ENCODE assay signal across 14 cellular contexts in the genomic region with DNA sequence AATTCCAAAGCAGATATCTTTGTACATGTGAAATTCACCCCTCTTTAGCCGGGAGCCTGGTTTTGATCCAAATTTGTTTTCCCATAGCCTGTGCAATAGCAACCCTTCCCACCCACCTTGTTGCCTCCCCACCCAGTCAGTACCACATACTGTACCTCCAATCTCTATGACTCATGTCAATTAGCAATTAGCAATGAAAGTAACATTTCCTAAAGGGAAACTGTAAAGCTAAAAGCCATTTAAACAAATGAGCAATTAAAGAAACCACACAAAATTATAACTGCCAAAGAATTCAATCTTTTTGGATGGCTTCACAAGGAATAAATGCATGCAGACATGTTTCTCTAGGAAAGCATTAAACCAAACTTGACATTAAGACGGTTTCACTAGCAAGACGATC.
DNase-seq lines count a peak whose midpoint lies in the region; ATAC-seq and TF ChIP-seq lines count a peak whose summit lies in the region.
"Had no signal": no experiment of that assay in that cellular context is flagged by ENCODE, and none has a peak within 500 bp of the region (broad histone marks: within the 10 kb centered on the region; RNA-seq: fewer than 3 reads in every experiment).

No MANE protein-coding gene starts in this region.

- WGBS in tibial nerve, 2 donors: 42 to 58% methylated on average over 3 of the region's 3 CpGs

- TF ChIP-seq POLR2A in tibial nerve (IDR thresholded peaks at IDR 0.05): no peak

- TF ChIP-seq CTCF in tibial nerve (IDR thresholded peaks at IDR 0.05): no peak

- H3K4me3 ChIP-seq in effector memory CD4-positive, alpha-beta T cell (ENCODE audit: insufficient read depth, low read depth, low read length, poor library complexity, severe bottlenecking): no peak overlapping the region
- no peak overlapping the region for H3K4me3 ChIP-seq in tibial nerve
- H3K4me3 ChIP-seq: gastroesophageal sphincter, SJSA1 had no signal

- peaks cover 18% of the 10 kb centered on the region for H3K4me1 ChIP-seq in effector memory CD4-positive, alpha-beta T cell (ENCODE audit: control insufficient read depth, insufficient read depth, low read length, poor library complexity, severe bottlenecking)
- peaks cover 0 to 37% (median 6%) of the 10 kb centered on the region in 4 donors for H3K4me1 ChIP-seq in tibial nerve
- H3K4me1 ChIP-seq: gastroesophageal sphincter had no signal

- DNase-seq in activated T-cell treated with anti-CD3 and anti-CD28 coated beads, Interleukin-2, amount 50 U/mL, for 4 hours: no peak
- DNase-seq in activated T-cell treated with anti-CD3 and anti-CD28 coated beads for 4 hours (no peak), tibial nerve (ENCODE audit: low spot score in 2 of 2) (no peak), cerebellar nuclear complex (lab: John Stamatoyannopoulos, UW) (no peak), germinal center (ENCODE audit: low spot score) (no peak)
- DNase-seq in effector memory CD4-positive, alpha-beta T cell: no peak
- DNase-seq: DMS 273 treated with DMSO at 0.1 percent for 48 hours, H7, NCI-H1048, NCI-H2171 treated with DMSO at 0.1 percent for 48 hours had no signal

- no peak for TF ChIP-seq EP300 in tibial nerve (IDR thresholded peaks at IDR 0.05)

- H3K27me3 Mint-ChIP-seq in activated T-cell treated with anti-CD3 and anti-CD28 coated beads, Interleukin-2, amount 50 U/mL, for 4 hours (ENCODE audit: low read depth): no peaks in the 10 kb centered on the region
- no peaks in the 10 kb centered on the region for H3K27me3 Mint-ChIP-seq in T-helper 1 cell treated with Interleukin-12 subunit alpha and Interleukin-12 subunit beta and Interleukin-4 antibody, amounts not matched to agents 30 μg/mL and 1 μg/mL, for 36 hours (ENCODE audit: low read depth)

- peaks cover 13% of the 10 kb centered on the region for H3K36me3 ChIP-seq in effector memory CD4-positive, alpha-beta T cell (ENCODE audit: control insufficient read depth, insufficient read depth, low read length)
- H3K36me3 ChIP-seq in tibial nerve: no peaks in the 10 kb centered on the region
- H3K36me3 ChIP-seq: gastroesophageal sphincter, SJSA1 had no signal

- no peaks in the 10 kb centered on the region for H3K9me3 ChIP-seq in effector memory CD4-positive, alpha-beta T cell (ENCODE audit: control insufficient read depth, low read length)
- H3K9me3 ChIP-seq in tibial nerve: no peaks in the 10 kb centered on the region
- H3K9me3 ChIP-seq: gastroesophageal sphincter, SJSA1 had no signal

- peak overlapping the region; percentile 76 for H3K27ac ChIP-seq in effector memory CD4-positive, alpha-beta T cell (ENCODE audit: insufficient read depth, low read length, poor library complexity, severe bottlenecking)
- peak overlapping the region in 3 of 4 donors; percentile 56 to 82 (median 74) for H3K27ac ChIP-seq in tibial nerve

- peak overlapping the region; percentile 97 for H3K27ac Mint-ChIP-seq in T-helper 1 cell treated with Interleukin-12 subunit alpha and Interleukin-12 subunit beta and Interleukin-4 antibody, amounts not matched to agents 30 μg/mL and 1 μg/mL, for 36 hours

- H3K27me3 ChIP-seq in effector memory CD4-positive, alpha-beta T cell (replicated peaks; ENCODE audit: control insufficient read depth, insufficient read depth, low read length, poor library complexity, severe bottlenecking): no peaks in the 10 kb centered on the region
- H3K27me3 ChIP-seq in tibial nerve: no peaks in the 10 kb centered on the region
- H3K27me3 ChIP-seq: gastroesophageal sphincter, SJSA1 had no signal

- H3K9me3 Mint-ChIP-seq in activated T-cell treated with anti-CD3 and anti-CD28 coated beads, Interleukin-2, amount 50 U/mL, for 4 hours: no peaks in the 10 kb centered on the region
- no peaks in the 10 kb centered on the region for H3K9me3 Mint-ChIP-seq in T-helper 1 cell treated with Interleukin-12 subunit alpha and Interleukin-12 subunit beta and Interleukin-4 antibody, amounts not matched to agents 30 μg/mL and 1 μg/mL, for 36 hours

- ATAC-seq in activated T-cell treated with anti-CD3 and anti-CD28 coated beads, Interleukin-2, amount 50 U/mL, for 4 hours: peak; percentile 38 to 47
- no peak for ATAC-seq in GM21786 (IDR thresholded peaks at IDR 0.05; ENCODE audit: unreplicated experiment)
- ATAC-seq: gastroesophageal sphincter had no signal

- H3K4me1 Mint-ChIP-seq in activated T-cell treated with anti-CD3 and anti-CD28 coated beads, Interleukin-2, amount 50 U/mL, for 4 hours (ENCODE audit: low read depth): peaks cover 75% of the 10 kb centered on the region
- H3K4me1 Mint-ChIP-seq in T-helper 1 cell treated with Interleukin-12 subunit alpha and Interleukin-12 subunit beta and Interleukin-4 antibody, amounts not matched to agents 30 μg/mL and 1 μg/mL, for 36 hours (ENCODE audit: low read depth): peaks cover 62% of the 10 kb centered on the region

- peak overlapping the region; percentile 58 for H3K4me3 Mint-ChIP-seq in activated T-cell treated with anti-CD3 and anti-CD28 coated beads, Interleukin-2, amount 50 U/mL, for 4 hours
- H3K4me3 Mint-ChIP-seq in T-helper 1 cell treated with Interleukin-12 subunit alpha and Interleukin-12 subunit beta and Interleukin-4 antibody, amounts not matched to agents 30 μg/mL and 1 μg/mL, for 36 hours: no peak overlapping the region

- H3K36me3 Mint-ChIP-seq in activated T-cell treated with anti-CD3 and anti-CD28 coated beads, Interleukin-2, amount 50 U/mL, for 4 hours (ENCODE audit: insufficient read depth): peaks cover 4% of the 10 kb centered on the region
- H3K36me3 Mint-ChIP-seq in T-helper 1 cell treated with Interleukin-12 subunit alpha and Interleukin-12 subunit beta and Interleukin-4 antibody, amounts not matched to agents 30 μg/mL and 1 μg/mL, for 36 hours (ENCODE audit: low read depth): peaks cover 26% of the 10 kb centered on the region
